15 cellular contexts compared by ENCODE assay signal in the genomic region with DNA sequence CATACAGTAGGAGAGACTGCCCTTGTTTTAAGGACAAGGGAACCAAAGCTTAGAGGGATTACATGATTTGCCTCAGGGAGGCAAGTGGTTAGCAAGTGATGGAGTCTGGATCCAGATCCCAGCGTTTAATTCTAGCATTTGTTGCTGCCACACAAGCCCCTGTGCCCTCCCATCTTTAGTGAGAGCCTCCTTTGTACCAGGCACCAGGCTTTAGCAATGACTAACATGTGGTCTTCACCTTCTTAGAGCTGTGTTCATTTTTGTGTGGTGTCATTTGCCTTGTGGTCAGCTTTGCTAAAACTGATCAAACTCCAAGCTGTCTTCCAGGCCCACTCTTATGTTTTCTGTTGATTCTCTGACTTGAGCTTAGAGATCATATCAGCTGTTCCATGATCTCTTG.
DNase-seq lines count a peak whose midpoint lies in the region; ATAC-seq and TF ChIP-seq lines count a peak whose summit lies in the region.
"Had no signal": no experiment of that assay in that cellular context is flagged by ENCODE, and none has a peak within 500 bp of the region (broad histone marks: within the 10 kb centered on the region; RNA-seq: fewer than 3 reads in every experiment).

No MANE protein-coding gene starts in this region.

- no peak overlapping the region for H2BK120ac ChIP-seq in neuronal stem cell (ENCODE audit: low read depth, low read length)

- H3K9ac ChIP-seq in GM23248 (no peak overlapping the region), neuronal stem cell (ENCODE audit: low read depth, low read length, poor library complexity) (no peak overlapping the region)

- no peak overlapping the region for H3K27ac Mint-ChIP-seq in activated naive CD8-positive, alpha-beta T cell treated with anti-CD3 and anti-CD28 coated beads, Interleukin-2, amount 50 U/mL, for 24 hours
- no peak overlapping the region for H3K27ac Mint-ChIP-seq in activated naive CD8-positive, alpha-beta T cell treated with anti-CD3 and anti-CD28 coated beads for 36 hours
- no peak overlapping the region for H3K27ac Mint-ChIP-seq in activated CD8-positive, alpha-beta T cell treated with anti-CD3 and anti-CD28 coated beads for 36 hours
- H3K27ac Mint-ChIP-seq in stimulated activated naive CD8-positive, alpha-beta T cell treated with anti-CD3 and anti-CD28 coated beads, Interleukin-15, amount 100 ng/mL, for 72 hours: peak overlapping the region in 1 of 2 donors; percentile 4
- H3K27ac Mint-ChIP-seq: HFFc6 had no signal

- peaks cover 19% of the 10 kb centered on the region for H3K27me3 Mint-ChIP-seq in activated naive CD8-positive, alpha-beta T cell treated with anti-CD3 and anti-CD28 coated beads, Interleukin-2, amount 50 U/mL, for 24 hours
- H3K27me3 Mint-ChIP-seq in activated naive CD8-positive, alpha-beta T cell treated with anti-CD3 and anti-CD28 coated beads for 36 hours: peaks cover 26% of the 10 kb centered on the region
- H3K27me3 Mint-ChIP-seq in activated CD8-positive, alpha-beta T cell treated with anti-CD3 and anti-CD28 coated beads for 36 hours: peaks cover 17% of the 10 kb centered on the region
- peaks cover 73% of the 10 kb centered on the region for H3K27me3 Mint-ChIP-seq in stimulated activated naive CD8-positive, alpha-beta T cell treated with anti-CD3 and anti-CD28 coated beads, Interleukin-15, amount 100 ng/mL, for 72 hours

- in situ Hi-C loops in GM23248 (cut with MboI): no loop called here

- H3K9me3 ChIP-seq in GM23248 (ENCODE audit: low read depth): no peaks in the 10 kb centered on the region
- peaks cover 0 to 4% of the 10 kb centered on the region in 2 donors for H3K9me3 ChIP-seq in neuronal stem cell (replicated peaks in 1 of 2; ENCODE audit: control insufficient read depth in 2 of 2, insufficient read depth in 1 of 2, low read depth in 1 of 2, low read length in 2 of 2)

- H2BK15ac ChIP-seq in neuronal stem cell (ENCODE audit: low read length): no peak overlapping the region

- H3K27ac ChIP-seq in GM23248 (no peak overlapping the region), neuronal stem cell (replicated peaks; ENCODE audit: low read length) (no peak overlapping the region)
- H3K27ac ChIP-seq: C4-2B had no signal

- no peaks in the 10 kb centered on the region for H3K79me2 ChIP-seq in GM23248 (ENCODE audit: insufficient read depth)

- no peak overlapping the region for H3K23ac ChIP-seq in neuronal stem cell (ENCODE audit: low read depth, low read length, poor library complexity)

- intact Hi-C loops in activated CD8-positive, alpha-beta T cell treated with anti-CD3 and anti-CD28 coated beads for 36 hours (cut with micrococcal nuclease): no loop called here

- H3K14ac ChIP-seq in neuronal stem cell (ENCODE audit: low read length): no peak overlapping the region

- no peak overlapping the region for H3K4me3 ChIP-seq in GM23248
- no peak overlapping the region for H3K4me3 ChIP-seq in neuronal stem cell (ENCODE audit: low read length in 2 of 2)

- no peak overlapping the region for H3K18ac ChIP-seq in neuronal stem cell (ENCODE audit: low read length)

- no peak for TF ChIP-seq CTCF in activated CD8-positive, alpha-beta T cell treated with anti-CD3 and anti-CD28 coated beads for 36 hours (IDR thresholded peaks at IDR 0.05)

- no peak for DNase-seq in activated naive CD8-positive, alpha-beta T cell treated with anti-CD3 and anti-CD28 coated beads, Interleukin-2, amount 50 U/mL, for 24 hours
- DNase-seq in activated naive CD8-positive, alpha-beta T cell treated with anti-CD3 and anti-CD28 coated beads for 36 hours: no peak
- DNase-seq in activated CD8-positive, alpha-beta T cell treated with anti-CD3 and anti-CD28 coated beads for 36 hours: no peak
- peak; percentile 37 for DNase-seq in myocyte (ENCODE audit: low read depth)
- no peak for DNase-seq in stimulated activated naive CD8-positive, alpha-beta T cell treated with anti-CD3 and anti-CD28 coated beads, Interleukin-15, amount 100 ng/mL, for 72 hours
- no peak for DNase-seq in GDM1 (lab: John Stamatoyannopoulos, UW)
- DNase-seq in GM23248: no peak
- no peak for DNase-seq in neuronal stem cell (ENCODE audit: low spot score)
- DNase-seq: HFFc6, KG1, NCI-H1092 treated with DMSO at 0.1 percent for 48 hours, NCI-H1694, NCI-H510A treated with DMSO at 0.1 percent for 48 hours, SHP77 treated with DMSO at 0.1 percent for 48 hours had no signal

- POLR2A ChIA-PET in activated CD8-positive, alpha-beta T cell treated with anti-CD3 and anti-CD28 coated beads for 36 hours (lab: Charles Lee): interaction anchor here (0.8 to 1.9 kb wide), 3 partner anchors 13 to 88 kb away, joined by 3 to 5 read pairs (median 4); no protein-coding TSS in a partner anchor

- H2AK5ac ChIP-seq in neuronal stem cell (ENCODE audit: low read depth, low read length): no peak overlapping the region

- no peaks in the 10 kb centered on the region for H3K79me1 ChIP-seq in neuronal stem cell (ENCODE audit: low read depth, low read length)

- no peak overlapping the region for H2AFZ ChIP-seq in GM23248
- no peak overlapping the region for H2AFZ ChIP-seq in neuronal stem cell (ENCODE audit: low read length)

- H4K20me1 ChIP-seq in GM23248 (ENCODE audit: insufficient read depth): no peaks in the 10 kb centered on the region

- H4K8ac ChIP-seq in neuronal stem cell (ENCODE audit: low read depth, low read length): no peak overlapping the region

- ATAC-seq in activated naive CD8-positive, alpha-beta T cell treated with anti-CD3 and anti-CD28 coated beads, Interleukin-2, amount 50 U/mL, for 24 hours: peak; percentile 78
- ATAC-seq in activated CD8-positive, alpha-beta T cell treated with anti-CD3 and anti-CD28 coated beads for 36 hours: peak; percentile 65
- peak; percentile 80 for ATAC-seq in stimulated activated naive CD8-positive, alpha-beta T cell treated with anti-CD3 and anti-CD28 coated beads, Interleukin-15, amount 100 ng/mL, for 72 hours

- H3K36me3 ChIP-seq in GM23248 (ENCODE audit: low read depth) (no peaks in the 10 kb centered on the region), neuronal stem cell (replicated peaks in 1 of 2; ENCODE audit: control insufficient read depth in 2 of 2, insufficient read depth in 2 of 2, low read length in 2 of 2) (no peaks in the 10 kb centered on the region)

- no peak overlapping the region for H3K4me3 Mint-ChIP-seq in activated naive CD8-positive, alpha-beta T cell treated with anti-CD3 and anti-CD28 coated beads, Interleukin-2, amount 50 U/mL, for 24 hours
- H3K4me3 Mint-ChIP-seq in activated naive CD8-positive, alpha-beta T cell treated with anti-CD3 and anti-CD28 coated beads for 36 hours: no peak overlapping the region
- no peak overlapping the region for H3K4me3 Mint-ChIP-seq in activated CD8-positive, alpha-beta T cell treated with anti-CD3 and anti-CD28 coated beads for 36 hours
- H3K4me3 Mint-ChIP-seq in stimulated activated naive CD8-positive, alpha-beta T cell treated with anti-CD3 and anti-CD28 coated beads, Interleukin-15, amount 100 ng/mL, for 72 hours: no peak overlapping the region
- H3K4me3 Mint-ChIP-seq: HFFc6 had no signal

- H3K9me2 ChIP-seq in GM23248 (ENCODE audit: insufficient read depth): no peaks in the 10 kb centered on the region

- no peak overlapping the region for H2BK12ac ChIP-seq in neuronal stem cell (ENCODE audit: low read length)

- H3K4me1 ChIP-seq in GM23248 (ENCODE audit: insufficient read depth) (no peaks in the 10 kb centered on the region), neuronal stem cell (ENCODE audit: control insufficient read depth in 2 of 2, insufficient read depth in 1 of 2, low read depth in 1 of 2, low read length in 2 of 2) (peaks cover 0 to 2% of the 10 kb centered on the region in 2 donors)

- H3K36me3 Mint-ChIP-seq in activated naive CD8-positive, alpha-beta T cell treated with anti-CD3 and anti-CD28 coated beads, Interleukin-2, amount 50 U/mL, for 24 hours (ENCODE audit: low read depth): no peaks in the 10 kb centered on the region
- no peaks in the 10 kb centered on the region for H3K36me3 Mint-ChIP-seq in activated naive CD8-positive, alpha-beta T cell treated with anti-CD3 and anti-CD28 coated beads for 36 hours
- no peaks in the 10 kb centered on the region for H3K36me3 Mint-ChIP-seq in activated CD8-positive, alpha-beta T cell treated with anti-CD3 and anti-CD28 coated beads for 36 hours (ENCODE audit: low read depth)

- no peak overlapping the region for H4K91ac ChIP-seq in neuronal stem cell (ENCODE audit: low read depth, low read length, poor library complexity)

- H3K4me1 Mint-ChIP-seq in activated naive CD8-positive, alpha-beta T cell treated with anti-CD3 and anti-CD28 coated beads, Interleukin-2, amount 50 U/mL, for 24 hours: peaks cover 26% of the 10 kb centered on the region
- peaks cover 25% of the 10 kb centered on the region for H3K4me1 Mint-ChIP-seq in activated naive CD8-positive, alpha-beta T cell treated with anti-CD3 and anti-CD28 coated beads for 36 hours
- H3K4me1 Mint-ChIP-seq in activated CD8-positive, alpha-beta T cell treated with anti-CD3 and anti-CD28 coated beads for 36 hours (ENCODE audit: low read depth): peaks cover 20% of the 10 kb centered on the region
- H3K4me1 Mint-ChIP-seq in stimulated activated naive CD8-positive, alpha-beta T cell treated with anti-CD3 and anti-CD28 coated beads, Interleukin-15, amount 100 ng/mL, for 72 hours: peaks cover 33% of the 10 kb centered on the region

- peaks cover 42% of the 10 kb centered on the region for H3K27me3 ChIP-seq in GM23248 (replicated peaks; ENCODE audit: insufficient read depth)
- H3K27me3 ChIP-seq in neuronal stem cell (ENCODE audit: control insufficient read depth in 3 of 3, insufficient read depth in 3 of 3, low read depth in 1 of 3, low read length in 3 of 3): peaks cover 0 to 3% (median 2%) of the 10 kb centered on the region in 3 experiments

- no peak overlapping the region for H3K4ac ChIP-seq in neuronal stem cell (ENCODE audit: low read length)

- no peaks in the 10 kb centered on the region for H3F3A ChIP-seq in GM23248 (ENCODE audit: insufficient read depth)

- CTCF ChIA-PET in activated CD8-positive, alpha-beta T cell treated with anti-CD3 and anti-CD28 coated beads for 36 hours (lab: Charles Lee): interaction anchor here (0.8 to 2.1 kb wide), 9 partner anchors 10 to 746 kb away, joined by 3 to 7 read pairs (median 3); no protein-coding TSS in a partner anchor

- 50 to 79% methylated on average over 1 of the region's 1 CpG for WGBS in GM23248 (ENCODE audit: low coverage in 1 of 2, low lambda C conversion rate in 2 of 2, missing lambda C conversion rate in 2 of 2), 2 experiments
- no CpG with 5 or more reads among the region's 1 CpG for WGBS in neuronal stem cell (ENCODE audit: extremely low coverage in 2 of 2, insufficient read length in 2 of 2, insufficient replicate concordance in 1 of 2), 2 donors

- H3K4me2 ChIP-seq in GM23248 (ENCODE audit: unreplicated experiment) (no peak overlapping the region), neuronal stem cell (ENCODE audit: insufficient read depth, low read length, poor library complexity, severe bottlenecking) (no peak overlapping the region)

- no peaks in the 10 kb centered on the region for H3K9me3 Mint-ChIP-seq in activated naive CD8-positive, alpha-beta T cell treated with anti-CD3 and anti-CD28 coated beads, Interleukin-2, amount 50 U/mL, for 24 hours
- H3K9me3 Mint-ChIP-seq in activated naive CD8-positive, alpha-beta T cell treated with anti-CD3 and anti-CD28 coated beads for 36 hours: no peaks in the 10 kb centered on the region
- H3K9me3 Mint-ChIP-seq in activated CD8-positive, alpha-beta T cell treated with anti-CD3 and anti-CD28 coated beads for 36 hours: peaks cover 5% of the 10 kb centered on the region
- H3K9me3 Mint-ChIP-seq in stimulated activated naive CD8-positive, alpha-beta T cell treated with anti-CD3 and anti-CD28 coated beads, Interleukin-15, amount 100 ng/mL, for 72 hours: no peaks in the 10 kb centered on the region

- no peak overlapping the region for H2BK5ac ChIP-seq in neuronal stem cell (ENCODE audit: low read length)
